In genomic region chr3:75434937-75435778, GRCh38 we compare ENCODE assay signal across 8 cellular contexts.
DNase-seq lines count a peak whose midpoint lies in the region; TF ChIP-seq lines count a peak whose summit lies in the region.
"Not testable (repeated sequence)": the region's sequence is repeated elsewhere in the genome, so short reads cannot be mapped to it uniquely, and the experiment has no call there.

No MANE protein-coding gene starts in this region.

- not testable (repeated sequence) for H4K20me1 ChIP-seq in H9 (ENCODE audit: control insufficient read depth, insufficient read depth, insufficient read length); Loucy (ENCODE audit: insufficient read depth, low read length, poor library complexity, severe bottlenecking)

- not testable (repeated sequence) for TF ChIP-seq CTCF in H9 (conservative IDR thresholded peaks at IDR 0.05); Loucy (conservative IDR thresholded peaks at IDR 0.05; ENCODE audit: low read length); nephron (IDR thresholded peaks at IDR 0.05; ENCODE audit: unreplicated experiment in 3 of 3)

- H3K9ac ChIP-seq in H9 (ENCODE audit: extremely low read depth, insufficient read length, low read length) (peak overlapping the region; percentile 6), Loucy (ENCODE audit: low read depth, low read length, poor library complexity, severe bottlenecking) (peak overlapping the region; percentile 61)

- not testable (repeated sequence) for H3K4ac ChIP-seq in H9 (ENCODE audit: low read depth, low read length)

- not testable (repeated sequence) for H3K79me2 ChIP-seq in H9 (ENCODE audit: insufficient read depth, low read length); Loucy (ENCODE audit: insufficient read depth, low read length)

- H2BK5ac ChIP-seq in H9 (ENCODE audit: insufficient read length, low read length): not testable (repeated sequence)

- not testable (repeated sequence) for H3F3A ChIP-seq in Loucy (ENCODE audit: low read depth)

- peaks cover 14 to 19% of the 10 kb centered on the region in 2 experiments for H3K4me1 Mint-ChIP-seq in H9
- H3K4me1 Mint-ChIP-seq in nephron: peaks cover 13% of the 10 kb centered on the region

- H2BK12ac ChIP-seq in H9 (ENCODE audit: insufficient read length, low read depth, low read length): not testable (repeated sequence)

- H3K9me3 ChIP-seq in H9 (ENCODE audit: control insufficient read depth, low read depth, low read length); Loucy (ENCODE audit: insufficient read depth, low read depth, low read length): not testable (repeated sequence)

- no CpG with 5 or more reads among the region's 70 CpGs for WGBS in H9 (ENCODE audit: extremely low coverage, insufficient read length, low lambda C conversion rate)

- peak overlapping the region; percentile 99 to 100 (median 100) for H3K27ac Mint-ChIP-seq in H9
- peak overlapping the region; percentile 85 to 98 (median 96) for H3K27ac Mint-ChIP-seq in nephron

- peak overlapping the region; percentile 58 for H3K4me2 ChIP-seq in H9 (ENCODE audit: insufficient read depth, insufficient read length, low read length)
- H3K4me2 ChIP-seq in Loucy (ENCODE audit: low read depth, low read length, poor library complexity, severe bottlenecking): peak overlapping the region; percentile 65

- H3K23ac ChIP-seq in H9 (ENCODE audit: insufficient read length, low read depth, low read length): not testable (repeated sequence)

- DNase-seq in Daoy (ENCODE audit: low read depth) (peak; percentile 96), H9 (peak; percentile 98), SIG-M5 (lab: John Stamatoyannopoulos, UW) (peak; percentile 73), activated gamma-delta T cell treated with Interleukin-2 at 50 U/mL for 16 hours (peak; percentile 99), fibroblast of the conjunctiva (ENCODE audit: low read depth) (peak; percentile 98)
- DNase-seq in stimulated activated naive CD4-positive, alpha-beta T cell treated with Interleukin-2 at 50 U/mL for 16 hours (lab: John Stamatoyannopoulos, UW): peak; percentile 98

- H2BK15ac ChIP-seq in H9 (ENCODE audit: low read depth, low read length): not testable (repeated sequence)

- H3K36me3 Mint-ChIP-seq in H9 (ENCODE audit: insufficient read depth in 1 of 3, low read depth in 3 of 3): peaks cover 2 to 16% (median 16%) of the 10 kb centered on the region in 3 experiments; a peak in 5 of 7 replicates
- not testable (repeated sequence) for H3K36me3 Mint-ChIP-seq in nephron (ENCODE audit: low read depth)

- not testable (repeated sequence) for H4K5ac ChIP-seq in H9 (ENCODE audit: insufficient read length, low read depth, low read length)

- H3K79me1 ChIP-seq in H9 (ENCODE audit: insufficient read depth, low read depth, low read length, poor library complexity, severe bottlenecking): not testable (repeated sequence)

- H3K23me2 ChIP-seq in H9 (ENCODE audit: insufficient read length, low read depth, low read length, poor library complexity, severe bottlenecking): not testable (repeated sequence)

- not testable (repeated sequence) for H2AFZ ChIP-seq in H9 (ENCODE audit: low read length)
- peak overlapping the region; percentile 36; the same call in 1 of the 2 replicates for H2AFZ ChIP-seq in Loucy (ENCODE audit: low read length)

- peak overlapping the region; percentile 9; the same call in 1 of the 2 replicates for H3K14ac ChIP-seq in H9 (ENCODE audit: insufficient read depth, low read length)

- H4K8ac ChIP-seq in H9 (replicated peaks; ENCODE audit: insufficient read length, low read depth, low read length): not testable (repeated sequence)

- not testable (repeated sequence) for H3K36me3 ChIP-seq in Loucy (ENCODE audit: insufficient read depth, low read length)

- peak overlapping the region; percentile 73 for H3K4me3 ChIP-seq in Loucy (ENCODE audit: low read length, poor library complexity, severe bottlenecking)

- not testable (repeated sequence) for H2BK120ac ChIP-seq in H9 (ENCODE audit: low read depth, low read length, poor library complexity, severe bottlenecking)

- H3K27ac ChIP-seq in H9 (ENCODE audit: insufficient read length, low read depth, low read length): not testable (repeated sequence)

- not testable (repeated sequence) for H4K91ac ChIP-seq in H9 (ENCODE audit: insufficient read length, low read depth, low read length)

- H3K4me1 ChIP-seq in H9 (ENCODE audit: insufficient read depth, low read length); Loucy (ENCODE audit: insufficient read depth, low read length, poor library complexity, severe bottlenecking): not testable (repeated sequence)

- H3K9me2 ChIP-seq in Loucy (replicated peaks; ENCODE audit: low read depth, low read length): not testable (repeated sequence)

- not testable (repeated sequence) for H2BK20ac ChIP-seq in H9 (ENCODE audit: low read depth, low read length, poor library complexity, severe bottlenecking)

- not testable (repeated sequence) for H3K27me3 ChIP-seq in H9 (ENCODE audit: insufficient read depth, low read length); Loucy (ENCODE audit: insufficient read depth, low read length, poor library complexity, severe bottlenecking)

- not testable (repeated sequence) for H2AK5ac ChIP-seq in H9 (ENCODE audit: insufficient read length, low read length)

- peak overlapping the region; percentile 89 to 97 for H3K4me3 Mint-ChIP-seq in H9
- peak overlapping the region; percentile 94 to 98 (median 97) for H3K4me3 Mint-ChIP-seq in nephron

- not testable (repeated sequence) for H3K9me3 Mint-ChIP-seq in H9, nephron

- peak overlapping the region; percentile 12 for H3K18ac ChIP-seq in H9 (ENCODE audit: insufficient read length, low read depth, low read length)

- H3T11ph ChIP-seq in H9 (ENCODE audit: low read length): not testable (repeated sequence)

- not testable (repeated sequence) for H3K56ac ChIP-seq in H9 (ENCODE audit: insufficient read length, low read depth, low read length)

- H3K27me3 Mint-ChIP-seq in H9 (ENCODE audit: low read depth); nephron (ENCODE audit: low read depth): not testable (repeated sequence)
